1 cellular context compared by ENCODE assay signal in genomic region chr5:151770383-151771258, GRCh38.
A peak's percentile ranks its signal among the peaks of the same experiment; 100 is the strongest.
TF ChIP-seq lines count a peak whose summit lies in the region.

No MANE protein-coding gene starts in this region.

TF ChIP-seq in K562, 482 proteins besides CTCF, POLR2A, EP300 and RAD21 (continued from another document and continues in another):
- TF ChIP-seq ZNF232 (CRISPR knock-in tag; IDR thresholded peaks at IDR 0.05) (peak; percentile 80; the same call in 1 of the 2 replicates), USF1 (CRISPR knock-in tag; IDR thresholded peaks at IDR 0.05) (peak; percentile 57), TGIF2 (CRISPR knock-in tag; IDR thresholded peaks at IDR 0.05) (peak; percentile 86; the same call in 1 of the 2 replicates), TRIM24 (IDR thresholded peaks at IDR 0.05) (0 out of 4 replicates have a peak, but pooled peaks of 1 of the 2 experiments have one; percentile 27), DEAF1 (CRISPR knock-in tag; IDR thresholded peaks at IDR 0.05) (no peak), MBD1 (CRISPR knock-in tag; IDR thresholded peaks at IDR 0.05) (no peak), SRSF7 (optimal IDR thresholded peaks at IDR 0.05; ENCODE audit: low read depth, low read length) (no peak), EP400 (IDR thresholded peaks at IDR 0.05) (no peak), GABPB1 (CRISPR knock-in tag; IDR thresholded peaks at IDR 0.05) (peak; percentile 82), ZNF551 (CRISPR knock-in tag; IDR thresholded peaks at IDR 0.05) (no peak), ZNF212 (CRISPR knock-in tag; IDR thresholded peaks at IDR 0.05) (peak; percentile 73; the same call in 1 of the 2 replicates), NR2C2 (CRISPR knock-in tag; IDR thresholded peaks at IDR 0.05) (0 out of 2 replicates have a peak, but pooled peaks have one; percentile 8), NR2C2 (tag; IDR thresholded peaks at IDR 0.05) (no peak), HMG20A (CRISPR knock-in tag; conservative IDR thresholded peaks at IDR 0.05) (no peak), SMARCE1 (IDR thresholded peaks at IDR 0.05) (no peak), SNAPC5 (CRISPR knock-in tag; IDR thresholded peaks at IDR 0.05) (no peak), FOXA3 (CRISPR knock-in tag; conservative IDR thresholded peaks at IDR 0.05 in 1 of 2, IDR thresholded peaks at IDR 0.05 in 1 of 2) (no peak), DIDO1 (tag; IDR thresholded peaks at IDR 0.05; ENCODE audit: low read depth) (no peak), ZNF696 (CRISPR knock-in tag; conservative IDR thresholded peaks at IDR 0.05) (no peak), ZNF274 (IDR thresholded peaks at IDR 0.05; ENCODE audit: borderline replicate concordance, low read depth, low read length) (no peak), ELK3 (CRISPR knock-in tag; IDR thresholded peaks at IDR 0.05) (no peak), MXD1 (CRISPR knock-in tag; IDR thresholded peaks at IDR 0.05; ENCODE audit: borderline replicate concordance, poor library complexity, severe bottlenecking) (no peak), HBP1 (CRISPR knock-in tag; IDR thresholded peaks at IDR 0.05) (no peak; the same call in 1 of the 2 replicates), PBX2 (CRISPR knock-in tag; IDR thresholded peaks at IDR 0.05; ENCODE audit: low read depth) (no peak), PBX2 (tag; conservative IDR thresholded peaks at IDR 0.05; ENCODE audit: low read depth) (no peak), RREB1 (CRISPR knock-in tag; IDR thresholded peaks at IDR 0.05) (no peak), ZNF518B (CRISPR knock-in tag; IDR thresholded peaks at IDR 0.05) (no peak), GTF2A2 (tag; IDR thresholded peaks at IDR 0.05) (no peak), KLF16 (IDR thresholded peaks at IDR 0.05) (no peak), TSC22D4 (tag; IDR thresholded peaks at IDR 0.05) (no peak), PATZ1 (CRISPR knock-in tag; IDR thresholded peaks at IDR 0.05; ENCODE audit: borderline replicate concordance) (no peak), FIP1L1 (IDR thresholded peaks at IDR 0.05; ENCODE audit: low read depth, low read length, poor library complexity, severe bottlenecking) (peak; percentile 62), MAFK (IDR thresholded peaks at IDR 0.05; ENCODE audit: low read length) (peak; percentile 50; the same call in 1 of the 2 replicates), MAFF (IDR thresholded peaks at IDR 0.05; ENCODE audit: low read length) (peak; percentile 43; the same call in 1 of the 2 replicates), MEF2A (IDR thresholded peaks at IDR 0.05; ENCODE audit: control insufficient read depth, low read depth, low read length) (no peak), GABPA (tag; conservative IDR thresholded peaks at IDR 0.05; ENCODE audit: low read depth) (peak; percentile 89), ETS2 (tag; IDR thresholded peaks at IDR 0.05; ENCODE audit: borderline replicate concordance, poor library complexity, severe bottlenecking) (no peak), HNRNPL (IDR thresholded peaks at IDR 0.05; ENCODE audit: low read depth, low read length) (no peak), CSDE1 (IDR thresholded peaks at IDR 0.05) (no peak)
